In the genomic region with DNA sequence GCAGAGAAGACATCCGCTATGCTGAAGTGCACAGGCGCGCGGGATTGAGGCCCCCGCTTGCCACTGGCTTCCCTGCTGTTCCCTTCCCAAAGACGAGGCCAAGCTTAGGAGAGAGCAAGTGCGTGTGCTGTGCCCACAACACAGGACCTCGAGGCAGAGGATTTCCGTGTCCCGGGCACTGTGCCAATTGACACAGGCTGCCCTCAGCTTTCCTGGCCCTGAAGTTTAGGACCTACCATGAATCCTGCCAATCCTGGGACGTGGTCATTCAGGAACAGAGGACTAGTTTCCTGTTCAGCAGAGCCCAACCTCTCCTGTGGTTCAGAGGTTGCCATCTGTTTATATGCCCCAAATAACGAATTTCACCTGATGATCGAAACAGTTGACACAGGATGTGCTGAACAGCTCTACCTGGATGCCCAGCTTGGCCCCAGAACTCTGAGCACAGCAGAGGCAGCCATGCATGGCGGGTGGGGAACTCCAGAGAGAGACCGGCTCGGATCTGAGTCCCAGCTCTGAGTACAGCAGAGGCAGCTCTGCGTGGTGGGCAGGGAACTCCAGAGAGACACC, we compare ENCODE assay signal across 11 cellular contexts. TPM values are rescaled to one million over a fixed set of nuclear protein-coding genes. Genes with fewer than 3 reads are reported as not detected.
DNase-seq lines count a peak whose midpoint lies in the region; ATAC-seq and TF ChIP-seq lines count a peak whose summit lies in the region.
"Had no signal": no experiment of that assay in that cellular context is flagged by ENCODE, and none has a peak within 500 bp of the region (broad histone marks: within the 10 kb centered on the region; RNA-seq: fewer than 3 reads in every experiment).

No MANE protein-coding gene starts in this region.

- H3K27me3 Mint-ChIP-seq in endodermal cell (ENCODE audit: insufficient read depth) = no peaks in the 10 kb centered on the region
- H3K27me3 Mint-ChIP-seq: activated naive CD4-positive, alpha-beta T cell treated with anti-CD3 and anti-CD28 coated beads, Interleukin-2, amount 10 ng/mL, durations not matched to agents 7 days and 5 days had no signal

- peak overlapping the region; percentile 97 for H3K4me2 ChIP-seq in OCI-LY7 (ENCODE audit: low read length)

- H3K79me2 ChIP-seq in OCI-LY7 (ENCODE audit: insufficient read depth, low read depth, low read length) = peaks cover 39% of the 10 kb centered on the region

- intact Hi-C loops in OCI-LY7 (cut with micrococcal nuclease; ENCODE audit: unreplicated experiment) (loop anchor here (1.0 to 10.0 kb wide), 10 partner anchors 26 to 671 kb away; a partner anchor contains a TSS), gastrocnemius medialis (cut with DNase I; ENCODE audit: low total_unique reads) (loop anchor here (2.0 to 10.0 kb wide), 2 partner anchors 201 to 227 kb away; no protein-coding TSS in a partner anchor)

- BruUV-seq in OCI-LY7 (replicated peaks; lab: Mats Ljungman, UMichigan) = no TSS peak

- ATAC-seq in GM18861 (IDR thresholded peaks at IDR 0.05; ENCODE audit: unreplicated experiment) = peak; percentile 55
- ATAC-seq in HG02642 (IDR thresholded peaks at IDR 0.05; ENCODE audit: poor library complexity, unreplicated experiment) = peak; percentile 48
- ATAC-seq in gastrocnemius medialis = no peak

- H3K9ac ChIP-seq in endodermal cell (ENCODE audit: extremely low read depth, low read length, poor library complexity, severe bottlenecking) = no peak overlapping the region

- no peaks in the 10 kb centered on the region for H4K20me1 ChIP-seq in OCI-LY7 (ENCODE audit: insufficient read depth, low read length)

- H3K27ac ChIP-seq in OCI-LY7 (ENCODE audit: low read depth, low read length, poor library complexity, severe bottlenecking) (peak overlapping the region; percentile 98), gastrocnemius medialis (peak overlapping the region; percentile 56 to 96 (median 86)), endodermal cell (ENCODE audit: low read depth, low read length) (no peak overlapping the region)
- H3K27ac ChIP-seq: left ventricle myocardium inferior had no signal

- in situ Hi-C loops in gastrocnemius medialis (cut with MboI; ENCODE audit: low sequenced_read_pairs in 4 of 4) = no loop called here

- CTCF ChIA-PET in OCI-LY7 (lab: Charles Lee; ENCODE audit: unreplicated experiment) = interaction anchor here (0.5 to 2.1 kb wide), 12 partner anchors 9 to 443 kb away, joined by 3 to 12 read pairs (median 4); no protein-coding TSS in a partner anchor

- H3K27ac Mint-ChIP-seq in endodermal cell = no peak overlapping the region
- H3K27ac Mint-ChIP-seq: activated naive CD4-positive, alpha-beta T cell treated with anti-CD3 and anti-CD28 coated beads, Interleukin-2, amount 10 ng/mL, durations not matched to agents 7 days and 5 days had no signal

- no peaks in the 10 kb centered on the region for H3K9me2 ChIP-seq in OCI-LY7 (ENCODE audit: insufficient read depth, low read length)

- TF ChIP-seq CTCF in OCI-LY7 (conservative IDR thresholded peaks at IDR 0.05; ENCODE audit: low read length) = no peak
- TF ChIP-seq CTCF in gastrocnemius medialis (IDR thresholded peaks at IDR 0.05 in 4 of 5, conservative IDR thresholded peaks at IDR 0.05 in 1 of 5) = no peak
- TF ChIP-seq CTCF in endodermal cell (conservative IDR thresholded peaks at IDR 0.05) = no peak

- H3K4me1 ChIP-seq in OCI-LY7 (ENCODE audit: insufficient read depth, low read length, poor library complexity, severe bottlenecking) = peaks cover 80% of the 10 kb centered on the region
- peaks cover 34 to 42% of the 10 kb centered on the region in 2 donors for H3K4me1 ChIP-seq in gastrocnemius medialis
- H3K4me1 ChIP-seq in endodermal cell (ENCODE audit: control insufficient read depth, insufficient read depth, low read length) = no peaks in the 10 kb centered on the region

- no peak for TF ChIP-seq POLR2A in gastrocnemius medialis (IDR thresholded peaks at IDR 0.05)

- POLR2A ChIA-PET in OCI-LY7 (lab: Charles Lee) = interaction anchor here (0.6 to 4.8 kb wide), 23 partner anchors 9 to 698 kb away, joined by 3 to 32 read pairs (median 4); a partner anchor contains a TSS

- WGBS in endodermal cell (ENCODE audit: insufficient coverage in 1 of 2, insufficient read length in 1 of 2), 2 experiments = 92 to 99% methylated on average over 12 to 17 of the region's 17 CpGs

- H3K36me3 Mint-ChIP-seq in endodermal cell (ENCODE audit: low read depth) = peaks cover 43% of the 10 kb centered on the region

- H3K4me3 ChIP-seq in OCI-LY7 (ENCODE audit: low read depth, low read length, poor library complexity, severe bottlenecking) = peak overlapping the region; percentile 80
- no peak overlapping the region for H3K4me3 ChIP-seq in gastrocnemius medialis
- H3K4me3 ChIP-seq in endodermal cell (ENCODE audit: low read length) = no peak overlapping the region
- H3K4me3 ChIP-seq: left ventricle myocardium inferior, tibial nerve had no signal

- no peaks in the 10 kb centered on the region for H3K9me3 Mint-ChIP-seq in endodermal cell
- H3K9me3 Mint-ChIP-seq: activated naive CD4-positive, alpha-beta T cell treated with anti-CD3 and anti-CD28 coated beads, Interleukin-2, amount 10 ng/mL, durations not matched to agents 7 days and 5 days had no signal

- H3K4me1 Mint-ChIP-seq in endodermal cell = peaks cover 30% of the 10 kb centered on the region

- DNase-seq in OCI-LY7 (ENCODE audit: low spot score) (peak; percentile 90), gastrocnemius medialis (peak in 1 of 2 donors; percentile 45), ecto neural progenitor cell (ENCODE audit: low spot score) (no peak), endodermal cell (no peak), NCI-H446 (lab: John Stamatoyannopoulos, UW) (no peak)
- DNase-seq: left ventricle myocardium inferior, NCI-H2171 had no signal

- H3K9me3 ChIP-seq in OCI-LY7 (ENCODE audit: low read length) = no peaks in the 10 kb centered on the region
- no peaks in the 10 kb centered on the region for H3K9me3 ChIP-seq in gastrocnemius medialis
- H3K9me3 ChIP-seq in endodermal cell (ENCODE audit: control insufficient read depth, low read length) = no peaks in the 10 kb centered on the region
- H3K9me3 ChIP-seq: left ventricle myocardium inferior, tibial nerve had no signal

- peak overlapping the region; percentile 13; the same call in 1 of the 2 replicates for H2AFZ ChIP-seq in OCI-LY7 (ENCODE audit: low read length)

- H3K4me3 Mint-ChIP-seq in endodermal cell = no peak overlapping the region
- H3K4me3 Mint-ChIP-seq: activated naive CD4-positive, alpha-beta T cell treated with anti-CD3 and anti-CD28 coated beads, Interleukin-2, amount 10 ng/mL, durations not matched to agents 7 days and 5 days had no signal

- H3K27me3 ChIP-seq in gastrocnemius medialis (no peaks in the 10 kb centered on the region), endodermal cell (ENCODE audit: control insufficient read depth, insufficient read depth, low read length, poor library complexity, severe bottlenecking) (no peaks in the 10 kb centered on the region)
- H3K27me3 ChIP-seq: tibial nerve had no signal

- H3K36me3 ChIP-seq in OCI-LY7 (ENCODE audit: insufficient read depth, low read length) (peaks cover 28% of the 10 kb centered on the region), gastrocnemius medialis (no peaks in the 10 kb centered on the region), endodermal cell (ENCODE audit: control insufficient read depth, insufficient read depth, low read length) (no peaks in the 10 kb centered on the region)
- H3K36me3 ChIP-seq: left ventricle myocardium inferior had no signal

RNA-seq across cellular contexts. Expression of a gene that starts 22.0 kb away (rescaled TPM):
- 20.5 and 27.6 TPM in 2 replicates for total RNA-seq in OCI-LY7 (2014; rRNA removed; shearing (Covaris generic))
- total RNA-seq in OCI-LY7 (2022) (22.5 and 29.4 TPM in 2 replicates), gastrocnemius medialis (10 to 100 TPM in 2 of 4 donors, 1 to 10 TPM in 2; 8.3 to 16.1 (median 12.4) TPM), endodermal cell (10 to 100 TPM; 22.7 to 47.0 TPM)
- 7.6 TPM for polyA plus RNA-seq in endodermal cell (2013, experiment 1 of 2)
- 6.3 TPM for polyA plus RNA-seq in endodermal cell (2013, experiment 2 of 2)

RNA-seq across cellular contexts. Expression of a gene that starts 39.7 kb away (rescaled TPM):
- 1.9 and 3.9 TPM in 2 replicates for total RNA-seq in OCI-LY7 (2014; rRNA removed; shearing (Covaris generic))
- total RNA-seq in OCI-LY7 (2022) (2.5 and 3.5 TPM in 2 replicates), gastrocnemius medialis (under 1 TPM in 1 of 4 donors, not detected in 3; 0.29 TPM), endodermal cell (1 to 10 TPM; 1.8 to 2.2 TPM)
- polyA plus RNA-seq in endodermal cell (2013, experiment 1 of 2) = 0.57 TPM
- polyA plus RNA-seq in endodermal cell (2013, experiment 2 of 2) = 0.33 TPM
- total RNA-seq: left ventricle myocardium inferior had no signal

Comparison
In these comparisons a context has a peak if more than half of its experiments do, and no peak if none do; other contexts are left out.
1. ATAC-seq: peak in GM18861 (single experiment) and HG02642 (single experiment); none in gastrocnemius medialis (0 of 2).